Comparison of ENCODE assay signal across 32 cellular contexts in genomic region chr13:26956532-26957142, GRCh38.
A peak's percentile ranks its signal among the peaks of the same experiment; 100 is the strongest.
DNase-seq lines count a peak whose midpoint lies in the region; ATAC-seq, FAIRE-seq and TF ChIP-seq lines count a peak whose summit lies in the region.
"Had no signal": no experiment of that assay in that cellular context is flagged by ENCODE, and none has a peak within 500 bp of the region (broad histone marks: within the 10 kb centered on the region; RNA-seq: fewer than 3 reads in every experiment).

No MANE protein-coding gene starts in this region.

- H3K36me3 ChIP-seq in endodermal cell (ENCODE audit: control insufficient read depth, insufficient read depth, low read length), result no peaks in the 10 kb centered on the region
- no peaks in the 10 kb centered on the region for H3K36me3 ChIP-seq in muscle layer of duodenum (ENCODE audit: control insufficient read depth in 1 of 2, insufficient read depth in 2 of 2, low read length in 2 of 2)
- no peaks in the 10 kb centered on the region for H3K36me3 ChIP-seq in effector memory CD4-positive, alpha-beta T cell (ENCODE audit: control insufficient read depth, insufficient read depth, low read length)
- H3K36me3 ChIP-seq: breast epithelium, prostate gland, thyroid gland had no signal

- CTCF ChIA-PET in A549 (lab: Yijun Ruan, JAX), result interaction anchor here (0.5 to 2.8 kb wide), 7 partner anchors 10 to 873 kb away, joined by 3 to 10 read pairs (median 4); no protein-coding TSS in a partner anchor

- in situ Hi-C loops in KBM-7 (cut with MboI; ENCODE audit: low pct_unique_long_range_greater_than_20kb, low sequenced_read_pairs), result no loop called here

- POLR2A ChIA-PET in A549 (lab: Yijun Ruan, JAX), result no interaction called here

- H3K4me1 ChIP-seq in A549 (no peaks in the 10 kb centered on the region), endodermal cell (ENCODE audit: control insufficient read depth, insufficient read depth, low read length) (peaks cover 14% of the 10 kb centered on the region), muscle layer of duodenum (ENCODE audit: control insufficient read depth in 1 of 2, insufficient read depth in 2 of 2, low read length in 2 of 2) (no peaks in the 10 kb centered on the region)
- no peaks in the 10 kb centered on the region for H3K4me1 ChIP-seq in effector memory CD4-positive, alpha-beta T cell (ENCODE audit: control insufficient read depth, insufficient read depth, low read length, poor library complexity, severe bottlenecking)
- H3K4me1 ChIP-seq: breast epithelium, prostate gland, thyroid gland had no signal

- DNase-seq in A549 (ENCODE audit: low read depth in 1 of 2, low spot score in 1 of 2), result peak in 1 of 2 experiments; percentile 29
- peak; percentile 5 for DNase-seq in KBM-7
- DNase-seq in endodermal cell, result no peak
- DNase-seq in effector memory CD4-positive, alpha-beta T cell, result no peak
- DNase-seq in NCI-H2107 treated with DMSO at 0.1 percent for 48 hours (lab: John Stamatoyannopoulos, UW; ENCODE audit: unreplicated experiment), result no peak
- DNase-seq in stimulated activated CD4-positive, alpha-beta T cell treated with anti-CD3 and anti-CD28 coated beads, Interleukin-4, amount 100 ng/mL, for 1 hour, result no peak
- no peak for DNase-seq in AML-193 (lab: John Stamatoyannopoulos, UW)
- DNase-seq: activated CD4-positive, alpha-beta T cell treated with anti-CD3 and anti-CD28 coated beads, Interleukin-2, amount 10 ng/mL, durations not matched to agents 7 days and 5 days; activated effector memory CD4-positive, alpha-beta T cell treated with Interleukin-2 at 50 U/mL for 16 hours; activated naive CD8-positive, alpha-beta T cell treated with anti-CD3 and anti-CD28 coated beads for 36 hours; anterior cingulate cortex; DMS79 treated with DMSO at 0.1 percent for 48 hours; immature natural killer cell; left cardiac atrium; NCI-H1436; NCI-H2107; NCI-H774; stimulated activated CD4-positive, alpha-beta T cell treated with anti-CD3 and anti-CD28 coated beads, Interleukin-12 subunit alpha, Interleukin-12 subunit beta, amount 100 ng/mL, for 4 hours; stimulated activated CD4-positive, alpha-beta T cell treated with anti-CD3 and anti-CD28 coated beads, Interleukin-2, amount 100 ng/mL, for 48 hours; T-helper 9 cell; thyroid gland had no signal

- H3K9me3 Mint-ChIP-seq in endodermal cell, result no peaks in the 10 kb centered on the region
- H3K9me3 Mint-ChIP-seq: activated CD4-positive, alpha-beta T cell treated with anti-CD3 and anti-CD28 coated beads, Interleukin-2, amount 10 ng/mL, durations not matched to agents 7 days and 5 days; activated naive CD8-positive, alpha-beta T cell treated with anti-CD3 and anti-CD28 coated beads for 36 hours; CD14-positive monocyte; immature natural killer cell; memory B cell had no signal

- no peak for FAIRE-seq in A549 (lab: Jason Lieb, UNC)
- FAIRE-seq: H1, HTR-8/SVneo had no signal

- peaks cover 41% of the 10 kb centered on the region for H3K27me3 Mint-ChIP-seq in endodermal cell (ENCODE audit: insufficient read depth)

- no peaks in the 10 kb centered on the region for H3K36me3 Mint-ChIP-seq in endodermal cell (ENCODE audit: low read depth)
- H3K36me3 Mint-ChIP-seq: activated naive CD8-positive, alpha-beta T cell treated with anti-CD3 and anti-CD28 coated beads for 36 hours; CD14-positive monocyte; immature natural killer cell; memory B cell had no signal

- no peak for TF ChIP-seq POLR2A in A549 (IDR thresholded peaks at IDR 0.05; ENCODE audit: low read length)

- H3K27ac ChIP-seq in A549, result no peak overlapping the region
- H3K27ac ChIP-seq in endodermal cell (ENCODE audit: low read depth, low read length), result no peak overlapping the region
- peak overlapping the region; percentile 27 for H3K27ac ChIP-seq in muscle layer of duodenum (ENCODE audit: low read length)
- no peak overlapping the region for H3K27ac ChIP-seq in effector memory CD4-positive, alpha-beta T cell (ENCODE audit: insufficient read depth, low read length, poor library complexity, severe bottlenecking)
- H3K27ac ChIP-seq: 22Rv1, breast epithelium, epithelial cell of prostate, KMS-11, prostate gland, thyroid gland had no signal

- H3K9me3 ChIP-seq in A549 (no peaks in the 10 kb centered on the region), endodermal cell (ENCODE audit: control insufficient read depth, low read length) (no peaks in the 10 kb centered on the region), muscle layer of duodenum (ENCODE audit: control insufficient read depth in 1 of 2, low read length in 2 of 2) (no peaks in the 10 kb centered on the region)
- no peaks in the 10 kb centered on the region for H3K9me3 ChIP-seq in effector memory CD4-positive, alpha-beta T cell (ENCODE audit: control insufficient read depth, low read length)
- H3K9me3 ChIP-seq: breast epithelium, prostate gland, thyroid gland had no signal

- WGBS in A549 (ENCODE audit: missing lambda C conversion rate), result 21% methylated on average over 9 of the region's 9 CpGs
- WGBS in endodermal cell (ENCODE audit: insufficient coverage in 1 of 2, insufficient read length in 1 of 2), 2 experiments, result 58 to 88% methylated on average over 4 to 9 of the region's 9 CpGs

- TF ChIP-seq CTCF in A549 (IDR thresholded peaks at IDR 0.05) (no peak), endodermal cell (conservative IDR thresholded peaks at IDR 0.05) (no peak)

- no peak overlapping the region for H3K4me2 ChIP-seq in A549
- H3K4me2 ChIP-seq: KMS-11 had no signal

- no peak overlapping the region for H3K4me3 Mint-ChIP-seq in endodermal cell
- H3K4me3 Mint-ChIP-seq: activated CD4-positive, alpha-beta T cell treated with anti-CD3 and anti-CD28 coated beads, Interleukin-2, amount 10 ng/mL, durations not matched to agents 7 days and 5 days; activated naive CD8-positive, alpha-beta T cell treated with anti-CD3 and anti-CD28 coated beads for 36 hours; CD14-positive monocyte; immature natural killer cell; memory B cell had no signal

- H3K27me3 ChIP-seq in endodermal cell (ENCODE audit: control insufficient read depth, insufficient read depth, low read length, poor library complexity, severe bottlenecking) (no peaks in the 10 kb centered on the region), muscle layer of duodenum (ENCODE audit: low read depth, low read length) (no peaks in the 10 kb centered on the region)
- H3K27me3 ChIP-seq in effector memory CD4-positive, alpha-beta T cell (replicated peaks; ENCODE audit: control insufficient read depth, insufficient read depth, low read length, poor library complexity, severe bottlenecking), result no peaks in the 10 kb centered on the region
- H3K27me3 ChIP-seq: thyroid gland had no signal

- peaks cover 27% of the 10 kb centered on the region for H3K4me1 Mint-ChIP-seq in endodermal cell
- H3K4me1 Mint-ChIP-seq: activated CD4-positive, alpha-beta T cell treated with anti-CD3 and anti-CD28 coated beads, Interleukin-2, amount 10 ng/mL, durations not matched to agents 7 days and 5 days; activated naive CD8-positive, alpha-beta T cell treated with anti-CD3 and anti-CD28 coated beads for 36 hours; immature natural killer cell had no signal

- no peak for ATAC-seq in A549
- ATAC-seq: left cardiac atrium, sciatic nerve had no signal

- TF ChIP-seq EP300 in A549 (IDR thresholded peaks at IDR 0.05), result no peak

- no peak overlapping the region for H3K4me3 ChIP-seq in A549
- H3K4me3 ChIP-seq in endodermal cell (ENCODE audit: low read length), result peak overlapping the region; percentile 1
- no peak overlapping the region for H3K4me3 ChIP-seq in muscle layer of duodenum (ENCODE audit: low read depth in 1 of 2, low read length in 2 of 2)
- H3K4me3 ChIP-seq in effector memory CD4-positive, alpha-beta T cell (ENCODE audit: insufficient read depth, low read depth, low read length, poor library complexity, severe bottlenecking), result no peak overlapping the region
- H3K4me3 ChIP-seq: breast epithelium, prostate gland, thyroid gland had no signal

- H3K9ac ChIP-seq in endodermal cell (ENCODE audit: extremely low read depth, low read length, poor library complexity, severe bottlenecking), result no peak overlapping the region
- H3K9ac ChIP-seq: KMS-11 had no signal

- H3K27ac Mint-ChIP-seq in endodermal cell, result no peak overlapping the region
- H3K27ac Mint-ChIP-seq: activated CD4-positive, alpha-beta T cell treated with anti-CD3 and anti-CD28 coated beads, Interleukin-2, amount 10 ng/mL, durations not matched to agents 7 days and 5 days; activated naive CD8-positive, alpha-beta T cell treated with anti-CD3 and anti-CD28 coated beads for 36 hours; CD14-positive monocyte; immature natural killer cell; memory B cell had no signal

- TF ChIP-seq RAD21 in A549 (conservative IDR thresholded peaks at IDR 0.05 in 1 of 2, IDR thresholded peaks at IDR 0.05 in 1 of 2), result no peak

TF ChIP-seq in A549, 52 proteins besides CTCF, POLR2A, EP300 and RAD21:
- no peak for TF ChIP-seq RFX5 (IDR thresholded peaks at IDR 0.05)
- TF ChIP-seq GATA3 (IDR thresholded peaks at IDR 0.05; ENCODE audit: borderline replicate concordance), result peak; percentile 66
- no peak for TF ChIP-seq HEYL (CRISPR knock-in tag; IDR thresholded peaks at IDR 0.05)
- no peak for TF ChIP-seq HOXB13 (CRISPR knock-in tag; IDR thresholded peaks at IDR 0.05; ENCODE audit: low read depth)
- no peak for TF ChIP-seq ATOH8 (CRISPR knock-in tag; IDR thresholded peaks at IDR 0.05; ENCODE audit: low read depth)
